In the genomic region with DNA sequence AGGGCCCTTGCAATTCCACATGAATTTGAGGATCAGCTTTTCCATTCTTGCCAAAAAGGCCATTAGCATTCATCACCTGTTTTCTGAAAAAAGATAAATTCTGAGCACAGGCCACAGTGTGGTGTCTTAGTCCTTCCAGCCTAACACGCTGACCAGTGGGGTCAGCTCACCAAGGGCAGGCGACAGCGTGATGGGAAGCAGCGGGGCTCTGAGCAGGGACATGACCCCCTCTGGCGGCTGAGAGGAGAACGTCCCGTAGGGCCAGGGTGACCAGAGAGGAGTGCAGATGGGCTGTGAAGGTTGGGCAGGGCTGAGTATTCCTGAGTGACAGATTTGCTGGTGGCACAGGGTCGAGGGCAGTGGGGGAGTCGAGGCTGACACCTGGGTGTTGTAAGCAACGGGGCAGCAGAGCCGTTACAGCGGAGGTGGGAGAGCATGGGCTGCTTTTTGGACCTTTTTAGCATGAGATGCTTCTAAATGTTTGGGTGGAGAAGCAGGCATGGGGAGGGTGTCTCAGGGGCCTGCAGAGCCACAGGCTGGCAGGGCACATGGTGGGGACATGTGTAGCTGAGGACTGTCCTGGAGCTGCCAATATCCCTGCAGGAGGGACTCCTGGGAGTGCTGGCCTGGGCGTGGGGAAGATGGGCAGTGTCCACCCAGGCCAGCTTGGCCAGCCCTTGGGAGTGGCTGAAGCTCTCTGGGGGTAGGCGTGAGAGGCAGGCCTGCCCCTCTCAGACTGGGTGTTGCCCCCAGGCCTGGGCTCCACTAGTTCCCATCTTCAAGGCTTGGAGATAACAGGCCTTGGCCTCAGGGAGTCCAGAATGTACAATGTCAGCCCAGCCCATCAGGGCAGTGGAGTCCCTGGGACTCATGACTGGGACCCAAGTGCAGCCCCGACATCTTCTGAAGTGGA, we compare ENCODE assay signal across 8 cellular contexts. TPM values are rescaled to one million over a fixed set of nuclear protein-coding genes. Genes with fewer than 3 reads are reported as not detected.
DNase-seq lines count a peak whose midpoint lies in the region; FAIRE-seq and TF ChIP-seq lines count a peak whose summit lies in the region.

No MANE protein-coding gene starts in this region.

- peaks cover 0 to 13% of the 10 kb centered on the region in 2 donors for H3K4me1 ChIP-seq in kidney (ENCODE audit: control insufficient read depth in 1 of 2, insufficient read depth in 1 of 2, low read depth in 1 of 2, low read length in 2 of 2)

- no peaks in the 10 kb centered on the region for H3K9me3 ChIP-seq in kidney (ENCODE audit: control insufficient read depth in 1 of 2, low read length in 2 of 2)

- H3K9ac ChIP-seq in kidney (ENCODE audit: low read length in 2 of 2), result no peak overlapping the region

- H3K4me3 ChIP-seq in WI38 (ENCODE audit: low read depth, low read length), result no peak overlapping the region
- no peak overlapping the region for H3K4me3 ChIP-seq in bronchial epithelial cell (ENCODE audit: low read depth, low read length)
- H3K4me3 ChIP-seq in kidney (ENCODE audit: low read length in 2 of 2), result no peak overlapping the region

- no peaks in the 10 kb centered on the region for H3K27me3 ChIP-seq in bronchial epithelial cell (ENCODE audit: control insufficient read depth, insufficient read depth, low read length)

- intact Hi-C loops in kidney (cut with DNase I), result no loop called here

- FAIRE-seq in bronchial epithelial cell (lab: Jason Lieb, UNC), result no peak
- FAIRE-seq in kidney (lab: Jason Lieb, UNC), result peak; percentile 61

- H3K27ac ChIP-seq in kidney (ENCODE audit: low read depth in 2 of 2, low read length in 2 of 2), result peak overlapping the region in 1 of 2 donors; percentile 37

- DNase-seq in NCI-H2081 (lab: John Stamatoyannopoulos, UW) (peak; percentile 36 to 42), NCI-H2081 treated with DMSO at 0.1 percent for 48 hours (lab: John Stamatoyannopoulos, UW) (no peak), NCI-H2227 (lab: John Stamatoyannopoulos, UW; ENCODE audit: unreplicated experiment) (peak; percentile 78), bronchial epithelial cell (ENCODE audit: low read depth) (peak; percentile 55), kidney (peak; percentile 94), DMS79 treated with DMSO at 0.1 percent for 48 hours (lab: John Stamatoyannopoulos, UW) (no peak)
- peak; percentile 49 to 66 for DNase-seq in stimulated activated CD4-positive, alpha-beta T cell treated with anti-CD3 and anti-CD28 coated beads, Interleukin-15, amount 100 ng/mL, for 48 hours (ENCODE audit: low read depth in 2 of 2)

- H3K36me3 ChIP-seq in bronchial epithelial cell (ENCODE audit: control insufficient read depth, insufficient read depth, low read length) (no peaks in the 10 kb centered on the region), kidney (ENCODE audit: control insufficient read depth in 1 of 2, insufficient read depth in 2 of 2, low read length in 2 of 2) (no peaks in the 10 kb centered on the region)

- TF ChIP-seq CTCF in WI38 (IDR thresholded peaks at IDR 0.05; ENCODE audit: low read depth, low read length) (peak; percentile 94), bronchial epithelial cell (IDR thresholded peaks at IDR 0.05; ENCODE audit: insufficient read depth, low read length, severe bottlenecking) (peak; percentile 94), kidney (IDR thresholded peaks at IDR 0.05; ENCODE audit: borderline replicate concordance, extremely low read depth, insufficient read depth) (peak; percentile 92)

RNA-seq across cellular contexts. Expression of a gene that starts 8.6 kb away (rescaled TPM):
- total RNA-seq in bronchial epithelial cell, result under 0.01 and 0.77 TPM in 2 replicates
- total RNA-seq in kidney, result 0.13 TPM
- polyA plus RNA-seq in kidney (ENCODE audit: insufficient read depth, low read depth, low replicate concordance), result 1.2 TPM

RNA-seq across cellular contexts. Expression of a gene that starts 12.6 kb away (rescaled TPM):
- total RNA-seq in bronchial epithelial cell, result 1.4 and 1.6 TPM in 2 replicates
- total RNA-seq in kidney, result 0.50 TPM
- polyA plus RNA-seq in kidney (ENCODE audit: insufficient read depth, low read depth, low replicate concordance), result 5.1 TPM

RNA-seq across cellular contexts. Expression of a gene that starts 15.6 kb away (rescaled TPM):
- total RNA-seq in bronchial epithelial cell (116 and 126 TPM in 2 replicates), kidney (347 TPM)
- polyA plus RNA-seq in kidney (ENCODE audit: insufficient read depth, low read depth, low replicate concordance), result 144 TPM

Comparison
In these comparisons a context has a peak if more than half of its experiments do, and no peak if none do; other contexts are left out.
1. DNase-seq: peak in NCI-H2081 (2 of 2), NCI-H2227 (single experiment), bronchial epithelial cell (single experiment), kidney (single experiment) and stimulated activated CD4-positive, alpha-beta T cell treated with anti-CD3 and anti-CD28 coated beads, Interleukin-15, amount 100 ng/mL, for 48 hours (2 of 2); none in NCI-H2081 treated with DMSO at 0.1 percent for 48 hours (single experiment) and DMS79 treated with DMSO at 0.1 percent for 48 hours (single experiment).
2. Peak in every context shown above with its lines, with median percentiles within 50 percentile points of each other: CTCF ChIP-seq.